Comparison of ENCODE assay signal across 11 cellular contexts in genomic region chr6:149751239-149751638, GRCh38. TPM values are rescaled to one million over a fixed set of nuclear protein-coding genes. Genes with fewer than 3 reads are reported as not detected.
DNase-seq lines count a peak whose midpoint lies in the region; ATAC-seq and TF ChIP-seq lines count a peak whose summit lies in the region.
"Had no signal": no experiment of that assay in that cellular context is flagged by ENCODE, and none has a peak within 500 bp of the region (broad histone marks: within the 10 kb centered on the region; RNA-seq: fewer than 3 reads in every experiment).

No MANE protein-coding gene starts in this region.

- peak overlapping the region; percentile 91 for H3K4me3 Mint-ChIP-seq in activated CD4-positive, alpha-beta T cell treated with anti-CD3 and anti-CD28 coated beads, Interleukin-2, amount 10 ng/mL, durations not matched to agents 24 days and 14 days
- H3K4me3 Mint-ChIP-seq in central memory CD8-positive, alpha-beta T cell = peak overlapping the region; percentile 83
- H3K4me3 Mint-ChIP-seq in progenitor cell of endocrine pancreas (ENCODE audit: low read depth) = peak overlapping the region; percentile 88

- H3K4me2 ChIP-seq in OCI-LY7 (ENCODE audit: low read length) = peak overlapping the region; percentile 89

- peaks cover 12% of the 10 kb centered on the region for H3K36me3 Mint-ChIP-seq in activated CD4-positive, alpha-beta T cell treated with anti-CD3 and anti-CD28 coated beads, Interleukin-2, amount 10 ng/mL, durations not matched to agents 24 days and 14 days (ENCODE audit: low read depth)
- H3K36me3 Mint-ChIP-seq in central memory CD8-positive, alpha-beta T cell (ENCODE audit: insufficient read depth) = peaks cover 16% of the 10 kb centered on the region
- no peaks in the 10 kb centered on the region for H3K36me3 Mint-ChIP-seq in progenitor cell of endocrine pancreas (ENCODE audit: insufficient read depth)

- peaks cover 67% of the 10 kb centered on the region for H3K79me2 ChIP-seq in OCI-LY7 (ENCODE audit: insufficient read depth, low read depth, low read length)

- no peak overlapping the region for H3K27ac ChIP-seq in OCI-LY7 (ENCODE audit: low read depth, low read length, poor library complexity, severe bottlenecking)

- no peak for ATAC-seq in central memory CD8-positive, alpha-beta T cell (replicated peaks; ENCODE audit: extremely low read depth, poor library complexity, severe bottlenecking)
- ATAC-seq in GM18519 (IDR thresholded peaks at IDR 0.05; ENCODE audit: low FRiP score, unreplicated experiment) = no peak

- peaks cover 18% of the 10 kb centered on the region for H4K20me1 ChIP-seq in OCI-LY7 (ENCODE audit: insufficient read depth, low read length)

- no peak for DNase-seq in activated CD4-positive, alpha-beta T cell treated with anti-CD3 and anti-CD28 coated beads, Interleukin-2, amount 10 ng/mL, durations not matched to agents 24 days and 14 days
- no peak for DNase-seq in activated CD4-positive, alpha-beta T cell treated with anti-CD3 and anti-CD28 coated beads, Interleukin-2, amount 50 U/mL, for 1 hour
- DNase-seq in OCI-LY7 (ENCODE audit: low spot score) (no peak), progenitor cell of endocrine pancreas (ENCODE audit: low spot score, unreplicated experiment) (no peak), NCI-H82 (lab: John Stamatoyannopoulos, UW) (no peak)
- no peak for DNase-seq in central memory CD8-positive, alpha-beta T cell (ENCODE audit: low spot score in 2 of 2)
- DNase-seq in stimulated activated CD4-positive, alpha-beta T cell treated with anti-CD3 and anti-CD28 coated beads, Interleukin-2, amount 100 ng/mL, for 24 hours = no peak
- DNase-seq: IMR-90, NCI-H446 had no signal

- no TSS peak for BruUV-seq in OCI-LY7 (replicated peaks; lab: Mats Ljungman, UMichigan)

- peaks cover 54% of the 10 kb centered on the region for H3K4me1 ChIP-seq in OCI-LY7 (ENCODE audit: insufficient read depth, low read length, poor library complexity, severe bottlenecking)

- CTCF ChIA-PET in OCI-LY7 (lab: Charles Lee; ENCODE audit: unreplicated experiment) = no interaction called here

- H3K27ac Mint-ChIP-seq in activated CD4-positive, alpha-beta T cell treated with anti-CD3 and anti-CD28 coated beads, Interleukin-2, amount 10 ng/mL, durations not matched to agents 24 days and 14 days = no peak overlapping the region
- no peak overlapping the region for H3K27ac Mint-ChIP-seq in central memory CD8-positive, alpha-beta T cell (ENCODE audit: low read depth)
- H3K27ac Mint-ChIP-seq in progenitor cell of endocrine pancreas = no peak overlapping the region

- intact Hi-C loops in activated CD4-positive, alpha-beta T cell treated with anti-CD3 and anti-CD28 coated beads, Interleukin-2, amount 10 ng/mL, durations not matched to agents 24 days and 14 days (cut with micrococcal nuclease) = no loop called here
- intact Hi-C loops in OCI-LY7 (cut with micrococcal nuclease; ENCODE audit: unreplicated experiment) = loop anchor here (5.0 kb wide), 1 partner anchor 184 kb away; the partner anchor contains the start of gene GINM1

- H3K9me2 ChIP-seq in OCI-LY7 (ENCODE audit: insufficient read depth, low read length) = no peaks in the 10 kb centered on the region

- TF ChIP-seq CTCF in OCI-LY7 (conservative IDR thresholded peaks at IDR 0.05; ENCODE audit: low read length) = no peak
- TF ChIP-seq CTCF in progenitor cell of endocrine pancreas (IDR thresholded peaks at IDR 0.05; ENCODE audit: unreplicated experiment) = no peak

- H3K9me3 Mint-ChIP-seq in activated CD4-positive, alpha-beta T cell treated with anti-CD3 and anti-CD28 coated beads, Interleukin-2, amount 10 ng/mL, durations not matched to agents 24 days and 14 days = no peaks in the 10 kb centered on the region
- H3K9me3 Mint-ChIP-seq in central memory CD8-positive, alpha-beta T cell = no peaks in the 10 kb centered on the region
- no peaks in the 10 kb centered on the region for H3K9me3 Mint-ChIP-seq in progenitor cell of endocrine pancreas (ENCODE audit: low read depth)

- POLR2A ChIA-PET in OCI-LY7 (lab: Charles Lee) = interaction anchor here (1.0 to 1.2 kb wide), 2 partner anchors 10 to 268 kb away, joined by 3 read pairs; no protein-coding TSS in a partner anchor

- H3K27me3 Mint-ChIP-seq in activated CD4-positive, alpha-beta T cell treated with anti-CD3 and anti-CD28 coated beads, Interleukin-2, amount 10 ng/mL, durations not matched to agents 24 days and 14 days = no peaks in the 10 kb centered on the region
- H3K27me3 Mint-ChIP-seq in central memory CD8-positive, alpha-beta T cell = no peaks in the 10 kb centered on the region
- no peaks in the 10 kb centered on the region for H3K27me3 Mint-ChIP-seq in progenitor cell of endocrine pancreas

- H3K4me3 ChIP-seq in OCI-LY7 (ENCODE audit: low read depth, low read length, poor library complexity, severe bottlenecking) = peak overlapping the region; percentile 96

- H3K9me3 ChIP-seq in OCI-LY7 (ENCODE audit: low read length) = no peaks in the 10 kb centered on the region
- H3K9me3 ChIP-seq: vagina had no signal

- H2AFZ ChIP-seq in OCI-LY7 (ENCODE audit: low read length) = no peak overlapping the region

- peaks cover 29% of the 10 kb centered on the region for H3K4me1 Mint-ChIP-seq in activated CD4-positive, alpha-beta T cell treated with anti-CD3 and anti-CD28 coated beads, Interleukin-2, amount 10 ng/mL, durations not matched to agents 24 days and 14 days
- peaks cover 25% of the 10 kb centered on the region for H3K4me1 Mint-ChIP-seq in central memory CD8-positive, alpha-beta T cell
- H3K4me1 Mint-ChIP-seq in progenitor cell of endocrine pancreas (ENCODE audit: low read depth) = peaks cover 9% of the 10 kb centered on the region

- H3K36me3 ChIP-seq in OCI-LY7 (ENCODE audit: insufficient read depth, low read length) = peaks cover 37% of the 10 kb centered on the region
- H3K36me3 ChIP-seq: vagina had no signal

RNA-seq across cellular contexts. Expression of gene PCMT1, which starts 1.7 kb away (rescaled TPM):
- 98.0 and 101 TPM in 2 replicates for total RNA-seq in activated CD4-positive, alpha-beta T cell treated with anti-CD3 and anti-CD28 coated beads, Interleukin-2, amount 10 ng/mL, durations not matched to agents 24 days and 14 days
- total RNA-seq in OCI-LY7 (2014; rRNA removed; shearing (Covaris generic)) = 125 and 140 TPM in 2 replicates
- total RNA-seq in OCI-LY7 (2022) = 116 and 117 TPM in 2 replicates
- 63.1 and 63.5 TPM in 2 replicates for total RNA-seq in progenitor cell of endocrine pancreas

RNA-seq across cellular contexts. Expression of gene NUP43, which starts 4.9 kb away (rescaled TPM):
- total RNA-seq in activated CD4-positive, alpha-beta T cell treated with anti-CD3 and anti-CD28 coated beads, Interleukin-2, amount 10 ng/mL, durations not matched to agents 24 days and 14 days = 78.9 and 93.7 TPM in 2 replicates
- 28.6 and 30.7 TPM in 2 replicates for total RNA-seq in OCI-LY7 (2014; rRNA removed; shearing (Covaris generic))
- 72.4 and 73.0 TPM in 2 replicates for total RNA-seq in OCI-LY7 (2022)
- 58.0 and 60.8 TPM in 2 replicates for total RNA-seq in progenitor cell of endocrine pancreas

RNA-seq across cellular contexts. Expression of gene LATS1, which starts 33.3 kb away (rescaled TPM):
- total RNA-seq in activated CD4-positive, alpha-beta T cell treated with anti-CD3 and anti-CD28 coated beads, Interleukin-2, amount 10 ng/mL, durations not matched to agents 24 days and 14 days = 31.8 and 33.7 TPM in 2 replicates
- total RNA-seq in OCI-LY7 (2014; rRNA removed; shearing (Covaris generic)) = 15.6 and 23.1 TPM in 2 replicates
- total RNA-seq in OCI-LY7 (2022) = 30.3 and 30.7 TPM in 2 replicates
- 40.5 and 41.8 TPM in 2 replicates for total RNA-seq in progenitor cell of endocrine pancreas
